10 cellular contexts compared by ENCODE assay signal in genomic region chr2:221330436-221330835, GRCh38.
"Had no signal": no experiment of that assay in that cellular context is flagged by ENCODE, and none has a peak within 500 bp of the region (broad histone marks: within the 10 kb centered on the region; RNA-seq: fewer than 3 reads in every experiment).

No MANE protein-coding gene starts in this region.

- H3K4me1 Mint-ChIP-seq: GM23338, H9, IgD-negative memory B cell had no signal

- H3K4me2 ChIP-seq: GM23338, KMS-11 had no signal

- H3K27ac Mint-ChIP-seq: GM23338, H9, IgD-negative memory B cell had no signal

- ATAC-seq: GM23338, HepG2 had no signal

- H2AFZ ChIP-seq: GM23338 had no signal

- H3K36me3 Mint-ChIP-seq: IgD-negative memory B cell had no signal

- H3K9ac ChIP-seq: KMS-11 had no signal

- FAIRE-seq: H1, H54, HepG2 had no signal

- DNase-seq: H9, HCEC 1CT, KBM-7 had no signal

- H3K4me3 Mint-ChIP-seq: GM23338, H9 had no signal

- H3K4me3 ChIP-seq: GM23338 had no signal

- H3K27ac ChIP-seq: HL-60, KMS-11 had no signal
